ENCODE assay signal across 29 cellular contexts in the genomic region with DNA sequence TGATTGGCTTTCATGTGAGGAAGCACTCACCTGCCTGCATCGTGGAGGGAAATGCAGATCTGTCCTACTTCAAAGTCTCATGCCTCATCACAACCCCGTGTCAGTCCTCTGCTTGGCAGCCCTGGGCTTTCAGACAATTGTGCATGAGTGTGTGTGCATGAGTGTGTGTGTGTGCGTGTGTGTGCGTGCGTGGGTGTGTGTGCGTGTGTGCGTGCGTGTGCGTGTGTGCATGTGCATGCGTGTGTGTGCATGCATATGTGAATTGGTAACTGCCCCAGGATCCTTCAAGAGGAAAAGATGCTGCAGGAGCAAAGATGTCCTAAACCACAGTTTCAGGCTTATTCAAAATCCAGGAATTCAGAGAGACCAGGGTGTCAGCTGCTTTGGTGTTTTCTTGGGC.
"Had no signal": no experiment of that assay in that cellular context is flagged by ENCODE, and none has a peak within 500 bp of the region (broad histone marks: within the 10 kb centered on the region; RNA-seq: fewer than 3 reads in every experiment).

No MANE protein-coding gene starts in this region.

- H3K4me3 Mint-ChIP-seq: activated naive CD8-positive, alpha-beta T cell treated with anti-CD3 and anti-CD28 coated beads, Interleukin-2, amount 10 ng/mL, durations not matched to agents 7 days and 5 days; activated T-cell treated with anti-CD3 and anti-CD28 coated beads, Interleukin-2, amount 50 U/mL, for 4 hours; central memory CD8-positive, alpha-beta T cell; neural progenitor cell had no signal

- H3K9me3 Mint-ChIP-seq: activated naive CD8-positive, alpha-beta T cell treated with anti-CD3 and anti-CD28 coated beads, Interleukin-2, amount 10 ng/mL, durations not matched to agents 7 days and 5 days; activated T-cell treated with anti-CD3 and anti-CD28 coated beads, Interleukin-2, amount 50 U/mL, for 4 hours; activated T-helper 2 cell treated with anti-CD3 and anti-CD28 coated beads, Interferon-gamma antibody, Interleukin-2, Interleukin-4, amounts not matched to agents 10 μg/mL and 5 μg/mL and 100 μg/mL, durations not matched to agents 14 hours and 24 hours and 36 hours; central memory CD8-positive, alpha-beta T cell; naive thymus-derived CD8-positive, alpha-beta T cell; neural progenitor cell had no signal

- ATAC-seq: activated T-cell treated with anti-CD3 and anti-CD28 coated beads, Interleukin-2, amount 50 U/mL, for 4 hours; gastrocnemius medialis; left lung; naive thymus-derived CD8-positive, alpha-beta T cell had no signal

- H3K36me3 ChIP-seq: breast epithelium, colonic mucosa, neural progenitor cell had no signal

- H3K27ac ChIP-seq: breast epithelium, colonic mucosa, dorsolateral prefrontal cortex, esophagus muscularis mucosa, gastrocnemius medialis, left lung, neural progenitor cell, sigmoid colon, testis, upper lobe of left lung, VCaP had no signal

- DNase-seq: activated CD4-positive, alpha-beta T cell treated with anti-CD3 and anti-CD28 coated beads for 1 hour; activated CD4-positive, alpha-beta T cell treated with anti-CD3 and anti-CD28 coated beads, Interleukin-2, amount 50 U/mL, for 4 hours; activated CD8-positive, alpha-beta memory T cell treated with anti-CD3 and anti-CD28 coated beads for 24 hours; activated CD8-positive, alpha-beta memory T cell treated with anti-CD3 and anti-CD28 coated beads, Interleukin-2, amount 50 U/mL, for 4 hours; activated naive CD4-positive, alpha-beta T cell; activated naive CD8-positive, alpha-beta T cell treated with anti-CD3 and anti-CD28 coated beads, Interleukin-2, amount 10 ng/mL, durations not matched to agents 7 days and 5 days; activated T-cell treated with anti-CD3 and anti-CD28 coated beads, Interleukin-2, amount 50 U/mL, for 4 hours; amniotic stem cell; colonic mucosa; dorsolateral prefrontal cortex; gastrocnemius medialis; hippocampal formation; kidney glomerular epithelial cell; left lung; naive thymus-derived CD8-positive, alpha-beta T cell; retina; sigmoid colon; stimulated activated CD4-positive, alpha-beta T cell treated with anti-CD3 and anti-CD28 coated beads, Interleukin-2, amount 100 ng/mL, for 48 hours; stimulated activated CD8-positive, alpha-beta memory T cell treated with anti-CD3 and anti-CD28 coated beads, Interleukin-4, amount 100 ng/mL, for 48 hours; testis; upper lobe of left lung had no signal

- H3K27me3 Mint-ChIP-seq: activated naive CD8-positive, alpha-beta T cell treated with anti-CD3 and anti-CD28 coated beads, Interleukin-2, amount 10 ng/mL, durations not matched to agents 7 days and 5 days; central memory CD8-positive, alpha-beta T cell; naive thymus-derived CD8-positive, alpha-beta T cell had no signal

- H3K27ac Mint-ChIP-seq: activated naive CD8-positive, alpha-beta T cell treated with anti-CD3 and anti-CD28 coated beads, Interleukin-2, amount 10 ng/mL, durations not matched to agents 7 days and 5 days; activated T-helper 2 cell treated with anti-CD3 and anti-CD28 coated beads, Interferon-gamma antibody, Interleukin-2, Interleukin-4, amounts not matched to agents 10 μg/mL and 5 μg/mL and 100 μg/mL, durations not matched to agents 14 hours and 24 hours and 36 hours; neural progenitor cell; progenitor cell of endocrine pancreas had no signal

- H3K9me3 ChIP-seq: breast epithelium, colonic mucosa, esophagus muscularis mucosa, gastrocnemius medialis, left lung, sigmoid colon, testis, upper lobe of left lung had no signal

- H3K27me3 ChIP-seq: breast epithelium, colonic mucosa, dorsolateral prefrontal cortex, esophagus muscularis mucosa, gastrocnemius medialis, left lung, neural progenitor cell, testis, upper lobe of left lung had no signal

- H3K4me1 ChIP-seq: breast epithelium, left lung, sigmoid colon, testis, upper lobe of left lung had no signal

- H3K36me3 Mint-ChIP-seq: activated naive CD8-positive, alpha-beta T cell treated with anti-CD3 and anti-CD28 coated beads, Interleukin-2, amount 10 ng/mL, durations not matched to agents 7 days and 5 days; naive thymus-derived CD8-positive, alpha-beta T cell; neural progenitor cell had no signal

- H3K4me3 ChIP-seq: breast epithelium, colonic mucosa, dorsolateral prefrontal cortex, esophagus muscularis mucosa, gastrocnemius medialis, left lung, lung, neural progenitor cell, sigmoid colon, testis, upper lobe of left lung had no signal
